In the genomic region with DNA sequence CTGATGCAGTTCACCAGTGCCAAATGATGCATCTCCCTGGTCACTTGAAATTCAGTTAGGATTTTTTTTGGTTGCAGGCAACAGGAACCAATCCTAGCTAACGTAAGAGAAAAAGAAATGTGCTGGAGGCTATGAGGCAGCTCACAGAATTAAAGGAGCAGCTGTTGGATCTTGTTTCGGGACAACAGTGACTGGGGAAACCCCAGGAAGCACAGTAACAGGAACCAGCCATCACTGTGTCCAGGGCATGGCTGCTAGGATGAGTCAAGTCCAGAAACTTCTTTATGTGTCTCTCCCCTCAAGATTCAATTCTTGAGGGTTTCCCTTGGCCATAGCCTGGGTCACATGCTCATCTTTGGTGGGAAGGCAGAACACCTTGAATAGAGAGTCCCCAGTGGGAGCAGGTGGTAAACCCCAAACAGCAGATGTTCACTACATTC, we compare ENCODE assay signal across 9 cellular contexts. TPM values are rescaled to one million over a fixed set of nuclear protein-coding genes. Genes with fewer than 3 reads are reported as not detected.
DNase-seq lines count a peak whose midpoint lies in the region; ATAC-seq and TF ChIP-seq lines count a peak whose summit lies in the region.
"Had no signal": no experiment of that assay in that cellular context is flagged by ENCODE, and none has a peak within 500 bp of the region (broad histone marks: within the 10 kb centered on the region; RNA-seq: fewer than 3 reads in every experiment).

No MANE protein-coding gene starts in this region.

- no peaks in the 10 kb centered on the region for H3K36me3 Mint-ChIP-seq in activated T-helper 2 cell treated with anti-CD3 and anti-CD28 coated beads, Interferon-gamma antibody, Interleukin-2, Interleukin-4, amounts not matched to agents 10 μg/mL and 5 μg/mL and 100 μg/mL, durations not matched to agents 14 hours and 24 hours and 36 hours (ENCODE audit: low read depth)
- no peaks in the 10 kb centered on the region for H3K36me3 Mint-ChIP-seq in CD4-positive, alpha-beta memory T cell
- H3K36me3 Mint-ChIP-seq in endothelial cell (ENCODE audit: low read depth, unreplicated experiment) = no peaks in the 10 kb centered on the region

- H3K4me1 ChIP-seq in CD4-positive, alpha-beta memory T cell (ENCODE audit: insufficient read depth, low read length) = peaks cover 6% of the 10 kb centered on the region

- intact Hi-C loops in activated T-helper 2 cell treated with anti-CD3 and anti-CD28 coated beads, Interferon-gamma antibody, Interleukin-2, Interleukin-4, amounts not matched to agents 10 μg/mL and 5 μg/mL and 100 μg/mL, durations not matched to agents 14 hours and 24 hours and 36 hours (cut with micrococcal nuclease) = no loop called here
- intact Hi-C loops in CD4-positive, alpha-beta memory T cell (cut with micrococcal nuclease) = no loop called here

- peak; percentile 79 for ATAC-seq in GM18868 (IDR thresholded peaks at IDR 0.05; ENCODE audit: unreplicated experiment)
- ATAC-seq in HG02870 (IDR thresholded peaks at IDR 0.05; ENCODE audit: unreplicated experiment) = peak; percentile 82

- no peak overlapping the region for H3K4me3 ChIP-seq in AG04449 (ENCODE audit: low read depth, low read length)
- H3K4me3 ChIP-seq in CD4-positive, alpha-beta memory T cell (ENCODE audit: low read length in 2 of 2) = no peak overlapping the region

- H3K27ac ChIP-seq in CD4-positive, alpha-beta memory T cell (ENCODE audit: low read depth, low read length) = no peak overlapping the region

- peak; percentile 36 for DNase-seq in AG04449 (ENCODE audit: low read depth, low spot score)
- DNase-seq in activated T-helper 2 cell treated with anti-CD3 and anti-CD28 coated beads, Interferon-gamma antibody, Interleukin-2, Interleukin-4, amounts not matched to agents 10 μg/mL and 5 μg/mL and 100 μg/mL, durations not matched to agents 14 hours and 24 hours and 36 hours (ENCODE audit: low spot score) = no peak
- DNase-seq in CD4-positive, alpha-beta memory T cell = no peak
- no peak for DNase-seq in cerebellum (ENCODE audit: low spot score)
- no peak for DNase-seq in pons (ENCODE audit: low spot score)
- DNase-seq in endothelial cell (ENCODE audit: low spot score) = no peak
- DNase-seq: stimulated activated CD4-positive, alpha-beta T cell treated with anti-CD3 and anti-CD28 coated beads, Interleukin-2, amount 100 ng/mL, for 24 hours had no signal

- peak overlapping the region; percentile 13 for H3K27ac Mint-ChIP-seq in activated T-helper 2 cell treated with anti-CD3 and anti-CD28 coated beads, Interferon-gamma antibody, Interleukin-2, Interleukin-4, amounts not matched to agents 10 μg/mL and 5 μg/mL and 100 μg/mL, durations not matched to agents 14 hours and 24 hours and 36 hours
- H3K27ac Mint-ChIP-seq in CD4-positive, alpha-beta memory T cell = no peak overlapping the region
- no peak overlapping the region for H3K27ac Mint-ChIP-seq in endothelial cell (ENCODE audit: unreplicated experiment)

- peaks cover 40% of the 10 kb centered on the region for H3K4me1 Mint-ChIP-seq in activated T-helper 2 cell treated with anti-CD3 and anti-CD28 coated beads, Interferon-gamma antibody, Interleukin-2, Interleukin-4, amounts not matched to agents 10 μg/mL and 5 μg/mL and 100 μg/mL, durations not matched to agents 14 hours and 24 hours and 36 hours (ENCODE audit: low read depth)
- H3K4me1 Mint-ChIP-seq in CD4-positive, alpha-beta memory T cell = peaks cover 0 to 9% (median 2%) of the 10 kb centered on the region in 4 donors
- peaks cover 7% of the 10 kb centered on the region for H3K4me1 Mint-ChIP-seq in endothelial cell (ENCODE audit: unreplicated experiment)

- CTCF ChIA-PET in AG04449 (lab: Yijun Ruan, JAX) = no interaction called here
- CTCF ChIA-PET in CD4-positive, alpha-beta memory T cell (lab: Charles Lee; ENCODE audit: partially characterized antibody) = no interaction called here

- no peaks in the 10 kb centered on the region for H3K9me3 Mint-ChIP-seq in activated T-helper 2 cell treated with anti-CD3 and anti-CD28 coated beads, Interferon-gamma antibody, Interleukin-2, Interleukin-4, amounts not matched to agents 10 μg/mL and 5 μg/mL and 100 μg/mL, durations not matched to agents 14 hours and 24 hours and 36 hours
- H3K9me3 Mint-ChIP-seq in CD4-positive, alpha-beta memory T cell = no peaks in the 10 kb centered on the region
- no peaks in the 10 kb centered on the region for H3K9me3 Mint-ChIP-seq in endothelial cell (ENCODE audit: unreplicated experiment)

- TF ChIP-seq CTCF in AG04449 (IDR thresholded peaks at IDR 0.05; ENCODE audit: insufficient read depth, low read length, missing control alignments) (no peak), endothelial cell (IDR thresholded peaks at IDR 0.05; ENCODE audit: unreplicated experiment) (no peak)

- no peak overlapping the region for H3K4me3 Mint-ChIP-seq in activated T-helper 2 cell treated with anti-CD3 and anti-CD28 coated beads, Interferon-gamma antibody, Interleukin-2, Interleukin-4, amounts not matched to agents 10 μg/mL and 5 μg/mL and 100 μg/mL, durations not matched to agents 14 hours and 24 hours and 36 hours (ENCODE audit: low read depth)
- no peak overlapping the region for H3K4me3 Mint-ChIP-seq in CD4-positive, alpha-beta memory T cell
- H3K4me3 Mint-ChIP-seq in endothelial cell (ENCODE audit: unreplicated experiment) = no peak overlapping the region

- H3K27me3 Mint-ChIP-seq in activated T-helper 2 cell treated with anti-CD3 and anti-CD28 coated beads, Interferon-gamma antibody, Interleukin-2, Interleukin-4, amounts not matched to agents 10 μg/mL and 5 μg/mL and 100 μg/mL, durations not matched to agents 14 hours and 24 hours and 36 hours (ENCODE audit: low read depth) = no peaks in the 10 kb centered on the region
- H3K27me3 Mint-ChIP-seq in CD4-positive, alpha-beta memory T cell = no peaks in the 10 kb centered on the region
- no peaks in the 10 kb centered on the region for H3K27me3 Mint-ChIP-seq in endothelial cell (ENCODE audit: unreplicated experiment)

- H3K27me3 ChIP-seq in CD4-positive, alpha-beta memory T cell (ENCODE audit: insufficient read depth, low read length) = no peaks in the 10 kb centered on the region

- POLR2A ChIA-PET in AG04449 (lab: Yijun Ruan, JAX) = no interaction called here
- POLR2A ChIA-PET in CD4-positive, alpha-beta memory T cell (lab: Charles Lee; ENCODE audit: partially characterized antibody) = no interaction called here

- H3K9me3 ChIP-seq in CD4-positive, alpha-beta memory T cell (ENCODE audit: control insufficient read depth in 1 of 2, low read length in 2 of 2) = no peaks in the 10 kb centered on the region

- no peaks in the 10 kb centered on the region for H3K36me3 ChIP-seq in CD4-positive, alpha-beta memory T cell (ENCODE audit: insufficient read depth, low read length)

RNA-seq across cellular contexts. Expression of a gene that starts 39.0 kb away (rescaled TPM):
- total RNA-seq in activated T-helper 2 cell treated with anti-CD3 and anti-CD28 coated beads, Interferon-gamma antibody, Interleukin-2, Interleukin-4, amounts not matched to agents 10 μg/mL and 5 μg/mL and 100 μg/mL, durations not matched to agents 14 hours and 24 hours and 36 hours = 7.4 and 7.7 TPM in 2 replicates
- total RNA-seq in CD4-positive, alpha-beta memory T cell = 1 to 10 TPM; 1.1 TPM
- 1 to 10 TPM in 1 of 2 donors, under 1 TPM in 1; 0.71 to 2.9 TPM for polyA plus RNA-seq in CD4-positive, alpha-beta memory T cell
- total RNA-seq in cerebellum (24.8 TPM), endothelial cell (ENCODE audit: unreplicated experiment) (12.9 TPM)
